In genomic region chr14:54711812-54712211, GRCh38 we compare ENCODE assay signal across 15 cellular contexts.
DNase-seq lines count a peak whose midpoint lies in the region; ATAC-seq and TF ChIP-seq lines count a peak whose summit lies in the region.
"Had no signal": no experiment of that assay in that cellular context is flagged by ENCODE, and none has a peak within 500 bp of the region (broad histone marks: within the 10 kb centered on the region; RNA-seq: fewer than 3 reads in every experiment).

No MANE protein-coding gene starts in this region.

- H2AFZ ChIP-seq in ACC112 (ENCODE audit: low read length, unreplicated experiment) (peak overlapping the region; percentile 61), MM.1S (ENCODE audit: low read length) (peak overlapping the region; percentile 58)

- H3F3A ChIP-seq in MM.1S (ENCODE audit: insufficient read depth, low read length) = no peaks in the 10 kb centered on the region

- no peaks in the 10 kb centered on the region for H4K20me1 ChIP-seq in MM.1S (ENCODE audit: insufficient read depth, low read length)

- peaks cover 4% of the 10 kb centered on the region for H3K79me2 ChIP-seq in ACC112 (ENCODE audit: control insufficient read depth, insufficient read depth, low read length, unreplicated experiment)
- no peaks in the 10 kb centered on the region for H3K79me2 ChIP-seq in MM.1S (ENCODE audit: low read length)

- peak overlapping the region; percentile 30; the same call in 1 of the 2 replicates for H3K27ac ChIP-seq in ACC112 (ENCODE audit: low read depth, low read length)
- H3K27ac ChIP-seq in MM.1S (ENCODE audit: low read length) = peak overlapping the region; percentile 29; the same call in 1 of the 2 replicates
- peak overlapping the region; percentile 59 to 79 (median 74) for H3K27ac ChIP-seq in gastroesophageal sphincter
- peak overlapping the region; percentile 68 to 84 (median 78) for H3K27ac ChIP-seq in sigmoid colon
- H3K27ac ChIP-seq: SJSA1 had no signal

- ATAC-seq in gastroesophageal sphincter = no peak
- ATAC-seq: activated T-helper 17 cell treated with anti-CD3 and anti-CD28 coated beads, Interleukin-2, amount 50 U/mL, for 72 hours had no signal

- TF ChIP-seq CTCF in MM.1S (IDR thresholded peaks at IDR 0.05; ENCODE audit: low read length) (no peak), gastroesophageal sphincter (IDR thresholded peaks at IDR 0.05) (no peak), sigmoid colon (IDR thresholded peaks at IDR 0.05) (no peak)

- 50 to 77% methylated on average over 3 to 4 of the region's 4 CpGs for WGBS in gastroesophageal sphincter (ENCODE audit: low coverage in 1 of 2), 2 donors
- 40 to 64% methylated on average over 4 of the region's 4 CpGs for WGBS in sigmoid colon, 2 donors

- no peak for TF ChIP-seq EP300 in gastroesophageal sphincter (IDR thresholded peaks at IDR 0.05)
- TF ChIP-seq EP300 in sigmoid colon (IDR thresholded peaks at IDR 0.05) = no peak

- H3K9me2 ChIP-seq in MM.1S (replicated peaks; ENCODE audit: insufficient read depth, low read length) = no peaks in the 10 kb centered on the region

- no peak overlapping the region for H3K9ac ChIP-seq in MM.1S (ENCODE audit: low read length)

- H3K4me3 ChIP-seq in ACC112 (ENCODE audit: low read depth, low read length) (no peak overlapping the region), MM.1S (ENCODE audit: low read length) (no peak overlapping the region), gastroesophageal sphincter (no peak overlapping the region), sigmoid colon (no peak overlapping the region)
- H3K4me3 ChIP-seq: SJSA1 had no signal

- H3K36me3 ChIP-seq in ACC112 (ENCODE audit: insufficient read depth, low read length) (no peaks in the 10 kb centered on the region), MM.1S (replicated peaks; ENCODE audit: insufficient read depth, low read length) (no peaks in the 10 kb centered on the region), gastroesophageal sphincter (no peaks in the 10 kb centered on the region), sigmoid colon (no peaks in the 10 kb centered on the region)

- H3K4me1 ChIP-seq in ACC112 (ENCODE audit: control insufficient read depth, insufficient read depth, low read length, unreplicated experiment) (peaks cover 28% of the 10 kb centered on the region), MM.1S (ENCODE audit: low read length) (peaks cover 15% of the 10 kb centered on the region; the same call in 1 of the 2 replicates), gastroesophageal sphincter (peaks cover 21 to 46% (median 22%) of the 10 kb centered on the region in 3 donors), sigmoid colon (peaks cover 0 to 65% (median 49%) of the 10 kb centered on the region in 4 donors)

- intact Hi-C loops in sigmoid colon (cut with DNase I) = no loop called here

- no peak for TF ChIP-seq POLR2A in gastroesophageal sphincter (IDR thresholded peaks at IDR 0.05)
- no peak for TF ChIP-seq POLR2A in sigmoid colon (IDR thresholded peaks at IDR 0.05)

- DNase-seq in MM.1S (no peak), sigmoid colon (no peak), HCEC 1CT (no peak), NCI-H345 treated with DMSO at 0.1 percent for 48 hours (lab: John Stamatoyannopoulos, UW; ENCODE audit: unreplicated experiment) (no peak), T1000 (lab: John Stamatoyannopoulos, UW) (no peak)
- DNase-seq in activated CD4-positive, alpha-beta T cell treated with anti-CD3 and anti-CD28 coated beads, Interleukin-2, amount 50 U/mL, for 4 hours = no peak
- DNase-seq: NCI-H1436; NCI-H82; occipital lobe; stimulated activated CD4-positive, alpha-beta T cell treated with anti-CD3 and anti-CD28 coated beads, Interleukin-4, amount 100 ng/mL, for 4 hours; trophoblast cell had no signal

- H3K9me3 ChIP-seq in MM.1S (replicated peaks; ENCODE audit: insufficient read depth, low read length) (no peaks in the 10 kb centered on the region), gastroesophageal sphincter (no peaks in the 10 kb centered on the region), sigmoid colon (no peaks in the 10 kb centered on the region)
- H3K9me3 ChIP-seq: SJSA1 had no signal

- H3K27me3 ChIP-seq in ACC112 (ENCODE audit: insufficient read depth, low read length) (no peaks in the 10 kb centered on the region), MM.1S (replicated peaks; ENCODE audit: insufficient read depth, low read length) (no peaks in the 10 kb centered on the region), gastroesophageal sphincter (no peaks in the 10 kb centered on the region), sigmoid colon (no peaks in the 10 kb centered on the region)
- H3K27me3 ChIP-seq: SJSA1 had no signal

- peak overlapping the region; percentile 69 for H3K4me2 ChIP-seq in MM.1S (ENCODE audit: low read depth, low read length)
